ENCODE assay signal across 10 cellular contexts in genomic region chr6:36627801-36628246, GRCh38. TPM values are rescaled to one million over a fixed set of nuclear protein-coding genes. Genes with fewer than 3 reads are reported as not detected.
DNase-seq lines count a peak whose midpoint lies in the region; ATAC-seq and TF ChIP-seq lines count a peak whose summit lies in the region.
"Had no signal": no experiment of that assay in that cellular context is flagged by ENCODE, and none has a peak within 500 bp of the region (broad histone marks: within the 10 kb centered on the region; RNA-seq: fewer than 3 reads in every experiment).

No MANE protein-coding gene starts in this region.

- 66% methylated on average over 4 of the region's 4 CpGs for WGBS in SK-N-SH (ENCODE audit: low lambda C conversion rate)

- intact Hi-C loops in Right ventricle myocardium superior (cut with DNase I) = no loop called here
- intact Hi-C loops in sciatic nerve (cut with DNase I) = no loop called here

- H2AFZ ChIP-seq in SK-N-SH (ENCODE audit: low read depth) = no peak overlapping the region

- DNase-seq in EH (ENCODE audit: low read depth) (peak; percentile 72), SK-N-SH (no peak), Right ventricle myocardium superior (peak; percentile 78), sciatic nerve (ENCODE audit: low spot score) (peak; percentile 53), retina (no peak), NCI-H748 treated with DMSO at 0.1 percent for 48 hours (lab: John Stamatoyannopoulos, UW) (no peak), germinal center (ENCODE audit: low spot score) (no peak), NCI-H510A treated with DMSO at 0.1 percent for 48 hours (lab: John Stamatoyannopoulos, UW) (no peak)
- DNase-seq: H7; stimulated activated CD4-positive, alpha-beta T cell treated with anti-CD3 and anti-CD28 coated beads, Interleukin-4, amount 100 ng/mL, for 1 hour had no signal

- H3K4me1 ChIP-seq in SK-N-SH (ENCODE audit: control insufficient read depth in 1 of 2, insufficient read depth in 2 of 2, low read depth in 1 of 2, low read length in 1 of 2) = peaks cover 0 to 6% of the 10 kb centered on the region in 2 experiments; a peak in 1 of 4 replicates

- no peaks in the 10 kb centered on the region for H3K27me3 ChIP-seq in SK-N-SH (ENCODE audit: insufficient read depth)

- no peak overlapping the region for H3K27ac ChIP-seq in SK-N-SH (ENCODE audit: low read depth in 2 of 2, low read length in 1 of 2)

- H3K4me2 ChIP-seq in SK-N-SH = no peak overlapping the region

- H3K9me3 ChIP-seq in SK-N-SH = no peaks in the 10 kb centered on the region

- H4K20me1 ChIP-seq in SK-N-SH (ENCODE audit: insufficient read depth) = no peaks in the 10 kb centered on the region

- ATAC-seq in Right ventricle myocardium superior (ENCODE audit: poor library complexity) (peak; percentile 78), sciatic nerve (peak; percentile 52)

- POLR2A ChIA-PET in SK-N-SH (lab: Yijun Ruan, JAX) = interaction anchor here (0.8 kb wide), 1 partner anchor 50 kb away, joined by 3 read pairs; the partner anchor contains the start of gene CDKN1A

- H3F3A ChIP-seq in SK-N-SH (replicated peaks; ENCODE audit: insufficient read depth) = no peaks in the 10 kb centered on the region

- no peak for TF ChIP-seq EP300 in SK-N-SH (IDR thresholded peaks at IDR 0.05; ENCODE audit: borderline replicate concordance in 1 of 2, low read depth in 1 of 2, low read length in 1 of 2)

- TF ChIP-seq CTCF in SK-N-SH (IDR thresholded peaks at IDR 0.05) = no peak

- no peak overlapping the region for H3K4me3 ChIP-seq in SK-N-SH (ENCODE audit: low read depth in 2 of 2, low read length in 1 of 2)

- H3K9me2 ChIP-seq in SK-N-SH = no peaks in the 10 kb centered on the region

- H3K79me2 ChIP-seq in SK-N-SH (ENCODE audit: insufficient read depth) = no peaks in the 10 kb centered on the region

- H3K9ac ChIP-seq in SK-N-SH = no peak overlapping the region

- TF ChIP-seq RAD21 in SK-N-SH (IDR thresholded peaks at IDR 0.05; ENCODE audit: low read length) = no peak

- CTCF ChIA-PET in SK-N-SH (lab: Yijun Ruan, JAX) = interaction anchor here (0.8 to 1.0 kb wide), 3 partner anchors 9 to 96 kb away, joined by 3 to 5 read pairs (median 3); no protein-coding TSS in a partner anchor

- H3K36me3 ChIP-seq in SK-N-SH (replicated peaks in 1 of 2; ENCODE audit: control insufficient read depth in 1 of 2, insufficient read depth in 2 of 2, low read length in 1 of 2) = no peaks in the 10 kb centered on the region

TF ChIP-seq in SK-N-SH, 30 proteins besides CTCF, POLR2A, EP300 and RAD21:
- TF ChIP-seq NFIC (IDR thresholded peaks at IDR 0.05; ENCODE audit: borderline replicate concordance) (peak; percentile 72; the same call in 1 of the 2 replicates), PBX3 (IDR thresholded peaks at IDR 0.05) (peak; percentile 32), MAX (IDR thresholded peaks at IDR 0.05; ENCODE audit: low read depth) (no peak), TCF12 (IDR thresholded peaks at IDR 0.05) (peak; percentile 68)

RNA-seq across cellular contexts. Expression of gene SRSF3, which starts 33.7 kb away (rescaled TPM):
- 330 and 351 TPM in 2 replicates for polyA plus RNA-seq in SK-N-SH (2012; rRNA removed)
- polyA plus RNA-seq in SK-N-SH (2012; cell fraction: cytosol; rRNA removed) = 405 and 473 TPM in 2 replicates
- 242 and 281 TPM in 2 replicates for polyA plus RNA-seq in SK-N-SH (2012; cell fraction: nucleus; rRNA removed)
- total RNA-seq in Right ventricle myocardium superior = 122 TPM
- 218 TPM for total RNA-seq in sciatic nerve

RNA-seq across cellular contexts. Expression of gene CDKN1A, which starts 50.7 kb away (rescaled TPM):
- polyA plus RNA-seq in SK-N-SH (2012; rRNA removed) = 747 and 824 TPM in 2 replicates
- 479 and 617 TPM in 2 replicates for polyA plus RNA-seq in SK-N-SH (2012; cell fraction: cytosol; rRNA removed)
- 431 and 582 TPM in 2 replicates for polyA plus RNA-seq in SK-N-SH (2012; cell fraction: nucleus; rRNA removed)
- total RNA-seq in Right ventricle myocardium superior (54.5 TPM), sciatic nerve (142 TPM)

Comparison
In these comparisons a context has a peak if more than half of its experiments do, and no peak if none do; other contexts are left out.
1. DNase-seq: peak in EH (single experiment), Right ventricle myocardium superior (single experiment) and sciatic nerve (single experiment); none in SK-N-SH (single experiment), retina (single experiment), NCI-H748 treated with DMSO at 0.1 percent for 48 hours (single experiment), germinal center (single experiment) and NCI-H510A treated with DMSO at 0.1 percent for 48 hours (single experiment).